In genomic region chr6:32868257-32868788, GRCh38 we compare ENCODE assay signal across 8 cellular contexts. TPM values are rescaled to one million over a fixed set of nuclear protein-coding genes. Genes with fewer than 3 reads are reported as not detected.
A peak's percentile ranks its signal among the peaks of the same experiment; 100 is the strongest.
DNase-seq lines count a peak whose midpoint lies in the region; ATAC-seq and TF ChIP-seq lines count a peak whose summit lies in the region.

No MANE protein-coding gene starts in this region.

- ATAC-seq in stimulated activated naive CD8-positive, alpha-beta T cell treated with anti-CD3 and anti-CD28 coated beads, Interleukin-15, amount 100 ng/mL, for 72 hours, result peak; percentile 80
- no peak for ATAC-seq in HG02571 (IDR thresholded peaks at IDR 0.05; ENCODE audit: unreplicated experiment)

- WGBS in esophagus squamous epithelium, 2 donors, result 17% methylated on average over 5 of the region's 5 CpGs

- H3K27me3 Mint-ChIP-seq in nephron progenitor cell (ENCODE audit: low read depth, poor library complexity), result peaks cover 89% of the 10 kb centered on the region
- no peaks in the 10 kb centered on the region for H3K27me3 Mint-ChIP-seq in stimulated activated naive CD8-positive, alpha-beta T cell treated with anti-CD3 and anti-CD28 coated beads, Interleukin-15, amount 100 ng/mL, for 72 hours

- no peak overlapping the region for H3K4me3 Mint-ChIP-seq in nephron progenitor cell
- no peak overlapping the region for H3K4me3 Mint-ChIP-seq in stimulated activated naive CD8-positive, alpha-beta T cell treated with anti-CD3 and anti-CD28 coated beads, Interleukin-15, amount 100 ng/mL, for 72 hours

- TF ChIP-seq POLR2A in esophagus squamous epithelium (IDR thresholded peaks at IDR 0.05), result no peak

- H3K4me3 ChIP-seq in esophagus squamous epithelium, result no peak overlapping the region

- H3K27ac ChIP-seq in esophagus squamous epithelium, result no peak overlapping the region

- intact Hi-C loops in esophagus squamous epithelium (cut with DNase I), result no loop called here

- peak; percentile 68 for DNase-seq in Caki2 (ENCODE audit: low read depth)
- DNase-seq in HPDE6-E6E7 (ENCODE audit: extremely low spot score), result peak; percentile 29
- DNase-seq in OCI-M1 (lab: John Stamatoyannopoulos, UW), result peak; percentile 95
- DNase-seq in activated T-cell treated with anti-CD3 and anti-CD28 coated beads for 24 hours (ENCODE audit: low read depth), result peak; percentile 81
- no peak for DNase-seq in esophagus squamous epithelium (lab: John Stamatoyannopoulos, UW)
- DNase-seq in nephron progenitor cell, result peak; percentile 84
- peak; percentile 81 to 83 for DNase-seq in stimulated activated naive CD8-positive, alpha-beta T cell treated with anti-CD3 and anti-CD28 coated beads, Interleukin-15, amount 100 ng/mL, for 72 hours

- no peaks in the 10 kb centered on the region for H3K36me3 Mint-ChIP-seq in nephron progenitor cell (ENCODE audit: low read depth)

- H3K27me3 ChIP-seq in esophagus squamous epithelium, result peaks cover 0 to 24% (median 0%) of the 10 kb centered on the region in 4 donors

- in situ Hi-C loops in Caki2 (cut with HindIII; ENCODE audit: low pct_unique_long_range_greater_than_20kb, low sequenced_read_pairs), result no loop called here

- peaks cover 0 to 7% (median 0%) of the 10 kb centered on the region in 3 donors for H3K9me3 ChIP-seq in esophagus squamous epithelium

- no peak overlapping the region for H3K27ac Mint-ChIP-seq in nephron progenitor cell
- H3K27ac Mint-ChIP-seq in stimulated activated naive CD8-positive, alpha-beta T cell treated with anti-CD3 and anti-CD28 coated beads, Interleukin-15, amount 100 ng/mL, for 72 hours, result no peak overlapping the region

- no peaks in the 10 kb centered on the region for H3K36me3 ChIP-seq in esophagus squamous epithelium

- peaks cover 0 to 6% (median 0%) of the 10 kb centered on the region in 3 donors for H3K4me1 ChIP-seq in esophagus squamous epithelium

- TF ChIP-seq CTCF in esophagus squamous epithelium (IDR thresholded peaks at IDR 0.05) (peak; percentile 78 to 98 (median 96)), nephron progenitor cell (IDR thresholded peaks at IDR 0.05) (peak; percentile 94)

- no peaks in the 10 kb centered on the region for H3K4me1 Mint-ChIP-seq in nephron progenitor cell
- peaks cover 50% of the 10 kb centered on the region for H3K4me1 Mint-ChIP-seq in stimulated activated naive CD8-positive, alpha-beta T cell treated with anti-CD3 and anti-CD28 coated beads, Interleukin-15, amount 100 ng/mL, for 72 hours

- H3K9me3 Mint-ChIP-seq in nephron progenitor cell, result peaks cover 9% of the 10 kb centered on the region
- H3K9me3 Mint-ChIP-seq in stimulated activated naive CD8-positive, alpha-beta T cell treated with anti-CD3 and anti-CD28 coated beads, Interleukin-15, amount 100 ng/mL, for 72 hours, result no peaks in the 10 kb centered on the region

RNA-seq across cellular contexts. Expression of gene PSMB9, which starts 14.3 kb away (rescaled TPM):
- total RNA-seq in Caki2 (2014; rRNA removed; shearing (Covaris generic); ENCODE audit: low replicate concordance), result 80.2 and 123 TPM in 2 replicates
- total RNA-seq in esophagus squamous epithelium, result 10 to 100 TPM in 2 of 4 donors, 1 to 10 TPM in 2; 5.2 to 93.7 (median 12.0) TPM

RNA-seq across cellular contexts. Expression of gene TAP1, which starts 14.8 kb away (rescaled TPM):
- 63.3 and 65.5 TPM in 2 replicates for total RNA-seq in Caki2 (2014; rRNA removed; shearing (Covaris generic); ENCODE audit: low replicate concordance)
- total RNA-seq in esophagus squamous epithelium, result 10 to 100 TPM; 31.7 to 95.5 (median 40.3) TPM

RNA-seq across cellular contexts. Expression of gene PSMB8, which starts 24.5 kb away (rescaled TPM):
- 267 and 291 TPM in 2 replicates for total RNA-seq in Caki2 (2014; rRNA removed; shearing (Covaris generic); ENCODE audit: low replicate concordance)
- total RNA-seq in esophagus squamous epithelium, result 100 to 1,000 TPM in 1 of 4 donors, 10 to 100 TPM in 3; 21.6 to 135 (median 42.2) TPM

RNA-seq across cellular contexts. Expression of gene TAP2, which starts 29.8 kb away (rescaled TPM):
- total RNA-seq in Caki2 (2014; rRNA removed; shearing (Covaris generic); ENCODE audit: low replicate concordance), result 8.9 and 26.7 TPM in 2 replicates
- 10 to 100 TPM; 25.4 to 28.3 (median 26.7) TPM for total RNA-seq in esophagus squamous epithelium

RNA-seq across cellular contexts. Expression of gene HLA-DOB, which starts 51.5 kb away (rescaled TPM):
- total RNA-seq in Caki2 (2014; rRNA removed; shearing (Covaris generic); ENCODE audit: low replicate concordance), result not detected in 2 replicates
- total RNA-seq in esophagus squamous epithelium, result 1 to 10 TPM in 1 of 4 donors, under 1 TPM in 3; 0.34 to 3.6 (median 0.74) TPM
